In genomic region chr17:17935321-17936271, GRCh38 we compare ENCODE assay signal across 10 cellular contexts. TPM values are rescaled to one million over a fixed set of nuclear protein-coding genes. Genes with fewer than 3 reads are reported as not detected.
DNase-seq lines count a peak whose midpoint lies in the region; ATAC-seq, FAIRE-seq and TF ChIP-seq lines count a peak whose summit lies in the region.
"Had no signal": no experiment of that assay in that cellular context is flagged by ENCODE, and none has a peak within 500 bp of the region (broad histone marks: within the 10 kb centered on the region; RNA-seq: fewer than 3 reads in every experiment).

No MANE protein-coding gene starts in this region.

- no peak for DNase-seq in activated naive CD8-positive, alpha-beta T cell treated with anti-CD3 and anti-CD28 coated beads, Interleukin-2, amount 50 U/mL, for 24 hours
- DNase-seq in astrocyte of the spinal cord (ENCODE audit: low read depth, low spot score) = peak; percentile 85
- DNase-seq in left lobe of liver (ENCODE audit: low spot score) = no peak
- peak; percentile 61 to 66 for DNase-seq in aorta
- no peak for DNase-seq in activated CD4-positive, alpha-beta T cell treated with anti-CD3 and anti-CD28 coated beads, Interleukin-2, amount 10 ng/mL, durations not matched to agents 24 days and 14 days
- no peak for DNase-seq in GM19239 (ENCODE audit: insufficient read length, low spot score)
- DNase-seq: stimulated activated CD4-positive, alpha-beta T cell treated with anti-CD3 and anti-CD28 coated beads, Interleukin-4, amount 100 ng/mL, for 24 hours had no signal

- H3K9me3 Mint-ChIP-seq in activated naive CD8-positive, alpha-beta T cell (ENCODE audit: low read depth) = no peaks in the 10 kb centered on the region
- H3K9me3 Mint-ChIP-seq in activated naive CD8-positive, alpha-beta T cell treated with anti-CD3 and anti-CD28 coated beads, Interleukin-2, amount 50 U/mL, for 24 hours = no peaks in the 10 kb centered on the region
- H3K9me3 Mint-ChIP-seq in activated CD4-positive, alpha-beta T cell treated with anti-CD3 and anti-CD28 coated beads, Interleukin-2, amount 10 ng/mL, durations not matched to agents 24 days and 14 days = no peaks in the 10 kb centered on the region

- no peak for ATAC-seq in activated naive CD8-positive, alpha-beta T cell treated with anti-CD3 and anti-CD28 coated beads, Interleukin-2, amount 50 U/mL, for 24 hours
- ATAC-seq in left lobe of liver (peak; percentile 36), aorta (ENCODE audit: low FRiP score) (peak; percentile 66), HG03469 (IDR thresholded peaks at IDR 0.05; ENCODE audit: unreplicated experiment) (no peak)

- peak overlapping the region; percentile 16 for H3K27ac Mint-ChIP-seq in activated naive CD8-positive, alpha-beta T cell
- H3K27ac Mint-ChIP-seq in activated naive CD8-positive, alpha-beta T cell treated with anti-CD3 and anti-CD28 coated beads, Interleukin-2, amount 50 U/mL, for 24 hours = no peak overlapping the region
- no peak overlapping the region for H3K27ac Mint-ChIP-seq in activated CD4-positive, alpha-beta T cell treated with anti-CD3 and anti-CD28 coated beads, Interleukin-2, amount 10 ng/mL, durations not matched to agents 24 days and 14 days

- no peaks in the 10 kb centered on the region for H3K9me3 ChIP-seq in aorta (ENCODE audit: control insufficient read depth, low read length)

- TF ChIP-seq CTCF in astrocyte of the spinal cord (IDR thresholded peaks at IDR 0.05; ENCODE audit: low read depth, low read length) = no peak

- no peak overlapping the region for H3K27ac ChIP-seq in aorta (ENCODE audit: low read depth in 1 of 2, low read length in 2 of 2)
- H3K27ac ChIP-seq: C4-2B had no signal

- H3K4me1 ChIP-seq in aorta (ENCODE audit: control insufficient read depth in 1 of 2, insufficient read depth in 2 of 2, low read length in 2 of 2) = peaks cover 4 to 8% of the 10 kb centered on the region in 2 donors

- H3K4me3 ChIP-seq in astrocyte of the spinal cord (ENCODE audit: low read depth, low read length) = no peak overlapping the region
- H3K4me3 ChIP-seq in aorta (ENCODE audit: low read length in 2 of 2) = no peak overlapping the region

- H3K27me3 ChIP-seq in aorta (ENCODE audit: control insufficient read depth in 1 of 2, insufficient read depth in 2 of 2, low read length in 1 of 2) = no peaks in the 10 kb centered on the region

- in situ Hi-C loops in astrocyte of the spinal cord (cut with HindIII; ENCODE audit: low sequenced_read_pairs) = no loop called here

- intact Hi-C loops in aorta (cut with DNase I) = no loop called here
- intact Hi-C loops in activated CD4-positive, alpha-beta T cell treated with anti-CD3 and anti-CD28 coated beads, Interleukin-2, amount 10 ng/mL, durations not matched to agents 24 days and 14 days (cut with micrococcal nuclease) = no loop called here

- no peaks in the 10 kb centered on the region for H3K36me3 Mint-ChIP-seq in activated naive CD8-positive, alpha-beta T cell
- H3K36me3 Mint-ChIP-seq in activated naive CD8-positive, alpha-beta T cell treated with anti-CD3 and anti-CD28 coated beads, Interleukin-2, amount 50 U/mL, for 24 hours (ENCODE audit: low read depth) = no peaks in the 10 kb centered on the region
- peaks cover 1% of the 10 kb centered on the region for H3K36me3 Mint-ChIP-seq in activated CD4-positive, alpha-beta T cell treated with anti-CD3 and anti-CD28 coated beads, Interleukin-2, amount 10 ng/mL, durations not matched to agents 24 days and 14 days (ENCODE audit: low read depth)

- FAIRE-seq in GM19239 (lab: Jason Lieb, UNC) = no peak

- peaks cover 58% of the 10 kb centered on the region for H3K4me1 Mint-ChIP-seq in activated naive CD8-positive, alpha-beta T cell (ENCODE audit: low read depth)
- H3K4me1 Mint-ChIP-seq in activated naive CD8-positive, alpha-beta T cell treated with anti-CD3 and anti-CD28 coated beads, Interleukin-2, amount 50 U/mL, for 24 hours = peaks cover 31% of the 10 kb centered on the region
- H3K4me1 Mint-ChIP-seq in activated CD4-positive, alpha-beta T cell treated with anti-CD3 and anti-CD28 coated beads, Interleukin-2, amount 10 ng/mL, durations not matched to agents 24 days and 14 days = peaks cover 22% of the 10 kb centered on the region

- H3K4me3 Mint-ChIP-seq in activated naive CD8-positive, alpha-beta T cell = no peak overlapping the region
- no peak overlapping the region for H3K4me3 Mint-ChIP-seq in activated naive CD8-positive, alpha-beta T cell treated with anti-CD3 and anti-CD28 coated beads, Interleukin-2, amount 50 U/mL, for 24 hours
- no peak overlapping the region for H3K4me3 Mint-ChIP-seq in activated CD4-positive, alpha-beta T cell treated with anti-CD3 and anti-CD28 coated beads, Interleukin-2, amount 10 ng/mL, durations not matched to agents 24 days and 14 days

- H3K36me3 ChIP-seq in aorta (ENCODE audit: control insufficient read depth in 1 of 2, insufficient read depth in 2 of 2, low read length in 1 of 2) = no peaks in the 10 kb centered on the region

- no peaks in the 10 kb centered on the region for H3K27me3 Mint-ChIP-seq in activated naive CD8-positive, alpha-beta T cell
- H3K27me3 Mint-ChIP-seq in activated naive CD8-positive, alpha-beta T cell treated with anti-CD3 and anti-CD28 coated beads, Interleukin-2, amount 50 U/mL, for 24 hours = no peaks in the 10 kb centered on the region
- H3K27me3 Mint-ChIP-seq in activated CD4-positive, alpha-beta T cell treated with anti-CD3 and anti-CD28 coated beads, Interleukin-2, amount 10 ng/mL, durations not matched to agents 24 days and 14 days = no peaks in the 10 kb centered on the region

- 75 to 78% methylated on average over 6 of the region's 6 CpGs for WGBS in aorta, 2 donors

RNA-seq across cellular contexts. Expression of gene TOM1L2, which starts 36.6 kb away (rescaled TPM):
- total RNA-seq in left lobe of liver (17.6 TPM), aorta (10 to 100 TPM; 70.4 to 74.9 TPM)
- 10 to 100 TPM; 11.9 to 39.1 TPM for polyA plus RNA-seq in aorta
- total RNA-seq in activated CD4-positive, alpha-beta T cell treated with anti-CD3 and anti-CD28 coated beads, Interleukin-2, amount 10 ng/mL, durations not matched to agents 24 days and 14 days = 8.8 and 10.0 TPM in 2 replicates

RNA-seq across cellular contexts. Expression of gene DRC3, which starts 37.1 kb away (rescaled TPM):
- total RNA-seq in left lobe of liver (1.3 TPM), aorta (1 to 10 TPM; 2.0 to 2.8 TPM)
- 1 to 10 TPM; 1.4 to 7.9 TPM for polyA plus RNA-seq in aorta
- total RNA-seq in activated CD4-positive, alpha-beta T cell treated with anti-CD3 and anti-CD28 coated beads, Interleukin-2, amount 10 ng/mL, durations not matched to agents 24 days and 14 days = 0.42 TPM in 1 of 2 replicates, not detected in the other

Comparison
In these comparisons a context has a peak if more than half of its experiments do, and no peak if none do; other contexts are left out.
1. ATAC-seq: peak in left lobe of liver (single experiment) and aorta (single experiment); none in activated naive CD8-positive, alpha-beta T cell treated with anti-CD3 and anti-CD28 coated beads, Interleukin-2, amount 50 U/mL, for 24 hours (single experiment) and HG03469 (single experiment).
2. DNase-seq: peak in astrocyte of the spinal cord (single experiment) and aorta (2 of 2); none in activated naive CD8-positive, alpha-beta T cell treated with anti-CD3 and anti-CD28 coated beads, Interleukin-2, amount 50 U/mL, for 24 hours (single experiment), left lobe of liver (single experiment), activated CD4-positive, alpha-beta T cell treated with anti-CD3 and anti-CD28 coated beads, Interleukin-2, amount 10 ng/mL, durations not matched to agents 24 days and 14 days (single experiment) and GM19239 (single experiment).